Comparison of ENCODE assay signal across 12 cellular contexts in genomic region chr17:28983286-28984240, GRCh38. TPM values are rescaled to one million over a fixed set of nuclear protein-coding genes. Genes with fewer than 3 reads are reported as not detected.
DNase-seq lines count a peak whose midpoint lies in the region; ATAC-seq and TF ChIP-seq lines count a peak whose summit lies in the region.
"Had no signal": no experiment of that assay in that cellular context is flagged by ENCODE, and none has a peak within 500 bp of the region (broad histone marks: within the 10 kb centered on the region; RNA-seq: fewer than 3 reads in every experiment).

No MANE protein-coding gene starts in this region.

- no peaks in the 10 kb centered on the region for H3K4me1 ChIP-seq in uterus

- no peak overlapping the region for H3K27ac ChIP-seq in uterus
- H3K27ac ChIP-seq: C4-2B had no signal

- DNase-seq in CD1c-positive myeloid dendritic cell (ENCODE audit: extremely low spot score) (peak; percentile 87), MG63 (peak; percentile 37), memory B cell (ENCODE audit: low spot score in 2 of 2) (no peak), activated gamma-delta T cell treated with Interleukin-2 at 50 U/mL for 16 hours (no peak), NOMO-1 (lab: John Stamatoyannopoulos, UW; ENCODE audit: unreplicated experiment in 2 of 2) (no peak), uterus (no peak)
- DNase-seq: SHP77 treated with DMSO at 0.1 percent for 48 hours had no signal

- no peaks in the 10 kb centered on the region for H3K27me3 Mint-ChIP-seq in activated naive CD8-positive, alpha-beta T cell
- peaks cover 8% of the 10 kb centered on the region for H3K27me3 Mint-ChIP-seq in memory B cell

- H3K27me3 ChIP-seq in MG63 (no peaks in the 10 kb centered on the region), uterus (no peaks in the 10 kb centered on the region)

- TF ChIP-seq CTCF in uterus (IDR thresholded peaks at IDR 0.05) = no peak

- peaks cover 3% of the 10 kb centered on the region for H3K36me3 Mint-ChIP-seq in activated naive CD8-positive, alpha-beta T cell
- H3K36me3 Mint-ChIP-seq in memory B cell = no peaks in the 10 kb centered on the region

- intact Hi-C loops in uterus (cut with DNase I; ENCODE audit: low total_unique reads) = no loop called here

- H3K4me3 ChIP-seq in MG63 = no peak overlapping the region
- no peak overlapping the region for H3K4me3 ChIP-seq in uterus

- peak overlapping the region; percentile 97 for H3K27ac Mint-ChIP-seq in activated naive CD8-positive, alpha-beta T cell
- H3K27ac Mint-ChIP-seq in memory B cell = peak overlapping the region; percentile 94

- ATAC-seq in memory B cell (ENCODE audit: low read depth) = no peak
- ATAC-seq in SK-N-SH treated with all-trans-retinoic acid at 6 μM for 48 hours = no peak

- no peaks in the 10 kb centered on the region for H3K9me3 ChIP-seq in MG63
- no peaks in the 10 kb centered on the region for H3K9me3 ChIP-seq in uterus

- peak overlapping the region; percentile 54 for H3K4me3 Mint-ChIP-seq in activated naive CD8-positive, alpha-beta T cell
- no peak overlapping the region for H3K4me3 Mint-ChIP-seq in memory B cell

- no peak for TF ChIP-seq POLR2A in uterus (IDR thresholded peaks at IDR 0.05)

- H3K9me3 Mint-ChIP-seq in activated naive CD8-positive, alpha-beta T cell (ENCODE audit: low read depth) = no peaks in the 10 kb centered on the region
- no peaks in the 10 kb centered on the region for H3K9me3 Mint-ChIP-seq in memory B cell

- H3K36me3 ChIP-seq in MG63 (no peaks in the 10 kb centered on the region), uterus (no peaks in the 10 kb centered on the region)

- H3K4me1 Mint-ChIP-seq in activated naive CD8-positive, alpha-beta T cell (ENCODE audit: low read depth) = peaks cover 20% of the 10 kb centered on the region
- H3K4me1 Mint-ChIP-seq in memory B cell = peaks cover 18% of the 10 kb centered on the region

TF ChIP-seq in SK-N-SH treated with all-trans-retinoic acid at 6 μM for 48 hours, 23 proteins besides CTCF, POLR2A, EP300 and RAD21:
- TF ChIP-seq ESRRG (CRISPR knock-in tag; IDR thresholded peaks at IDR 0.05) (no peak), OSR1 (CRISPR knock-in tag; IDR thresholded peaks at IDR 0.05) (no peak), CSRNP3 (CRISPR knock-in tag; IDR thresholded peaks at IDR 0.05) (no peak), GLIS3 (CRISPR knock-in tag; IDR thresholded peaks at IDR 0.05) (no peak), CREB5 (CRISPR knock-in tag; IDR thresholded peaks at IDR 0.05; ENCODE audit: low read depth) (no peak), PATZ1 (CRISPR knock-in tag; IDR thresholded peaks at IDR 0.05; ENCODE audit: borderline replicate concordance) (no peak), TCF4 (CRISPR knock-in tag; IDR thresholded peaks at IDR 0.05; ENCODE audit: borderline replicate concordance) (no peak), TOX (CRISPR knock-in tag; IDR thresholded peaks at IDR 0.05; ENCODE audit: borderline replicate concordance) (no peak), RARB (CRISPR knock-in tag; IDR thresholded peaks at IDR 0.05) (no peak), ARNTL (CRISPR knock-in tag; IDR thresholded peaks at IDR 0.05; ENCODE audit: borderline replicate concordance, low read depth) (no peak), BACH2 (CRISPR knock-in tag; IDR thresholded peaks at IDR 0.05; ENCODE audit: borderline replicate concordance) (no peak), ZNF8 (CRISPR knock-in tag; IDR thresholded peaks at IDR 0.05) (no peak), ZNF565 (CRISPR knock-in tag; conservative IDR thresholded peaks at IDR 0.05; ENCODE audit: low read depth) (no peak), ZFP30 (CRISPR knock-in tag; IDR thresholded peaks at IDR 0.05) (no peak), ZFP3 (CRISPR knock-in tag; IDR thresholded peaks at IDR 0.05) (no peak), CSDC2 (CRISPR knock-in tag; IDR thresholded peaks at IDR 0.05) (no peak), POU6F1 (CRISPR knock-in tag; IDR thresholded peaks at IDR 0.05; ENCODE audit: borderline replicate concordance, low read depth) (no peak), ZNF70 (CRISPR knock-in tag; IDR thresholded peaks at IDR 0.05) (no peak), TSHZ2 (CRISPR knock-in tag; IDR thresholded peaks at IDR 0.05) (no peak), SNAI2 (CRISPR knock-in tag; IDR thresholded peaks at IDR 0.05) (no peak)

RNA-seq across cellular contexts. Expression of gene SEZ6, which starts 22.3 kb away (rescaled TPM):
- not detected in 2 replicates for total RNA-seq in MG63 (2014; rRNA removed; shearing (Covaris generic); ENCODE audit: low replicate concordance)
- total RNA-seq in uterus = under 1 TPM in 1 of 4 donors, not detected in 3; 0.07 TPM
- total RNA-seq: HT1080, pulmonary artery endothelial cell had no signal

RNA-seq across cellular contexts. Expression of gene PHF12, which starts 32.2 kb away (rescaled TPM):
- total RNA-seq in MG63 (2014; rRNA removed; shearing (Covaris generic); ENCODE audit: low replicate concordance) = 4.8 and 8.4 TPM in 2 replicates
- total RNA-seq in uterus = 10 to 100 TPM; 22.1 to 78.4 (median 55.2) TPM

RNA-seq across cellular contexts. Expression of gene PIPOX, which starts 59.4 kb away (rescaled TPM):
- total RNA-seq in MG63 (2014; rRNA removed; shearing (Covaris generic); ENCODE audit: low replicate concordance) = 0.69 and 1.6 TPM in 2 replicates
- total RNA-seq in uterus = 1 to 10 TPM in 3 of 4 donors, under 1 TPM in 1; 0.59 to 7.4 (median 2.9) TPM

Comparison
In these comparisons a context has a peak if more than half of its experiments do, and no peak if none do; other contexts are left out.
1. DNase-seq: peak in CD1c-positive myeloid dendritic cell (single experiment) and MG63 (single experiment); none in memory B cell (0 of 2), activated gamma-delta T cell treated with Interleukin-2 at 50 U/mL for 16 hours (single experiment), NOMO-1 (0 of 2) and uterus (0 of 2).